ENCODE assay signal across 9 cellular contexts in genomic region chr6:4253604-4254211, GRCh38.
DNase-seq lines count a peak whose midpoint lies in the region; ATAC-seq and TF ChIP-seq lines count a peak whose summit lies in the region.
"Had no signal": no experiment of that assay in that cellular context is flagged by ENCODE, and none has a peak within 500 bp of the region (broad histone marks: within the 10 kb centered on the region; RNA-seq: fewer than 3 reads in every experiment).

No MANE protein-coding gene starts in this region.

- H3K36me3 ChIP-seq in gastrocnemius medialis, result no peaks in the 10 kb centered on the region
- H3K36me3 ChIP-seq: uterus had no signal

- in situ Hi-C loops in gastrocnemius medialis (cut with MboI; ENCODE audit: low sequenced_read_pairs in 4 of 4), result no loop called here

- H3K27ac ChIP-seq in RWPE1 (peak overlapping the region; percentile 61), gastrocnemius medialis (no peak overlapping the region)
- H3K27ac ChIP-seq: uterus had no signal

- POLR2A ChIA-PET in RWPE1 (lab: Yijun Ruan, JAX; ENCODE audit: low non-redundant PET), result no interaction called here

- H3K4me3 ChIP-seq in gastrocnemius medialis, result no peak overlapping the region
- H3K4me3 ChIP-seq: uterus had no signal

- TF ChIP-seq CTCF in RWPE1 (conservative IDR thresholded peaks at IDR 0.05; ENCODE audit: low read depth), result peak; percentile 27; the same call in 1 of the 2 replicates
- TF ChIP-seq CTCF in gastrocnemius medialis (IDR thresholded peaks at IDR 0.05 in 4 of 5, conservative IDR thresholded peaks at IDR 0.05 in 1 of 5), result peak in 3 of 5 experiments; percentile 10 to 25 (median 24)

- peak; percentile 42 for DNase-seq in GM04504 (ENCODE audit: low read depth)
- peak; percentile 65 for DNase-seq in RWPE1 (ENCODE audit: low spot score)
- DNase-seq in glomerular endothelial cell (ENCODE audit: extremely low read depth, low read depth, low spot score), result peak; percentile 73
- peak in 1 of 2 donors; percentile 21 for DNase-seq in gastrocnemius medialis
- no peak for DNase-seq in occipital lobe (lab: John Stamatoyannopoulos, UW)

- no peak for TF ChIP-seq POLR2A in gastrocnemius medialis (IDR thresholded peaks at IDR 0.05)

- CTCF ChIA-PET in RWPE1 (lab: Yijun Ruan, JAX), result interaction anchor here (0.6 to 1.3 kb wide), 9 partner anchors 11 to 499 kb away, joined by 3 to 5 read pairs (median 3); no protein-coding TSS in a partner anchor

- H3K4me1 ChIP-seq in gastrocnemius medialis, result peaks cover 4 to 13% of the 10 kb centered on the region in 2 donors
- H3K4me1 ChIP-seq: uterus had no signal

- no peaks in the 10 kb centered on the region for H3K9me3 ChIP-seq in gastrocnemius medialis
- H3K9me3 ChIP-seq: uterus had no signal

- ATAC-seq in gastrocnemius medialis (peak; percentile 45 to 56), HG03135 (IDR thresholded peaks at IDR 0.05; ENCODE audit: unreplicated experiment) (no peak), GM21390 (IDR thresholded peaks at IDR 0.05; ENCODE audit: unreplicated experiment) (no peak), GM18870 (IDR thresholded peaks at IDR 0.05; ENCODE audit: unreplicated experiment) (no peak)

- intact Hi-C loops in gastrocnemius medialis (cut with DNase I; ENCODE audit: low total_unique reads), result no loop called here

- H3K27me3 ChIP-seq in gastrocnemius medialis, result no peaks in the 10 kb centered on the region
- H3K27me3 ChIP-seq: uterus had no signal

Comparison
In these comparisons a context has a peak if more than half of its experiments do, and no peak if none do; other contexts are left out.
1. ATAC-seq: peak in gastrocnemius medialis (2 of 2); none in HG03135 (single experiment), GM21390 (single experiment) and GM18870 (single experiment).